Comparison of ENCODE assay signal across 8 cellular contexts in genomic region chr17:45171338-45172231, GRCh38. TPM values are rescaled to one million over a fixed set of nuclear protein-coding genes. Genes with fewer than 3 reads are reported as not detected.
DNase-seq lines count a peak whose midpoint lies in the region; ATAC-seq and TF ChIP-seq lines count a peak whose summit lies in the region.

No MANE protein-coding gene starts in this region.

- CTCF ChIA-PET in PC-3 (lab: Charles Lee) (interaction anchor here (0.5 to 3.3 kb wide), 6 partner anchors 10 to 107 kb away, joined by 3 to 57 read pairs (median 8); partner anchors contain the start of genes ACBD4, HEXIM1 and HEXIM2), GM10248 (lab: Yijun Ruan, JAX) (interaction anchor here (0.9 to 5.8 kb wide), 4 partner anchors 10 to 36 kb away, joined by 3 to 41 read pairs (median 24); partner anchors contain the start of genes ACBD4 and HEXIM2)
- CTCF ChIA-PET in naive thymus-derived CD4-positive, alpha-beta T cell (lab: Charles Lee), result interaction anchor here (0.9 to 3.1 kb wide), 4 partner anchors 10 to 36 kb away, joined by 3 to 20 read pairs (median 15); partner anchors contain the start of genes ACBD4 and HEXIM2

- H3K9me2 ChIP-seq in PC-3 (replicated peaks; ENCODE audit: low read length), result no peaks in the 10 kb centered on the region

- peak overlapping the region; percentile 28 for H3K4me3 Mint-ChIP-seq in endodermal cell
- peak overlapping the region in 8 of 10 donors; percentile 47 to 95 (median 80) for H3K4me3 Mint-ChIP-seq in naive thymus-derived CD4-positive, alpha-beta T cell

- no peaks in the 10 kb centered on the region for H3K27me3 Mint-ChIP-seq in endodermal cell (ENCODE audit: insufficient read depth)
- no peaks in the 10 kb centered on the region for H3K27me3 Mint-ChIP-seq in naive thymus-derived CD4-positive, alpha-beta T cell

- H3F3A ChIP-seq in PC-3 (ENCODE audit: low read length, unreplicated experiment), result peaks cover 25% of the 10 kb centered on the region

- in situ Hi-C loops in GM13977 (cut with MboI; ENCODE audit: low pct_unique_long_range_greater_than_20kb, low sequenced_read_pairs, unreplicated experiment), result no loop called here

- 44 to 49% methylated on average over 7 to 20 of the region's 20 CpGs for WGBS in endodermal cell (ENCODE audit: insufficient coverage in 1 of 2, insufficient read length in 1 of 2), 2 experiments

- peak overlapping the region; percentile 94 for H3K27ac Mint-ChIP-seq in endodermal cell
- peak overlapping the region; percentile 15 to 97 (median 89) for H3K27ac Mint-ChIP-seq in naive thymus-derived CD4-positive, alpha-beta T cell

- no peak for TF ChIP-seq CTCF in PC-3 (conservative IDR thresholded peaks at IDR 0.05; ENCODE audit: low read depth, low read length)
- peak; percentile 17 for TF ChIP-seq CTCF in endodermal cell (conservative IDR thresholded peaks at IDR 0.05)
- TF ChIP-seq CTCF in GM13977 (IDR thresholded peaks at IDR 0.05; ENCODE audit: extremely low read depth, insufficient read depth, missing control alignments), result no peak
- no peak for TF ChIP-seq CTCF in GM10248 (IDR thresholded peaks at IDR 0.05; ENCODE audit: control extremely low read depth, extremely low read depth, low read depth, missing control alignments)

- no peaks in the 10 kb centered on the region for H4K20me1 ChIP-seq in PC-3 (ENCODE audit: low read length)

- peak; percentile 45 for ATAC-seq in PC-3
- no peak for ATAC-seq in naive thymus-derived CD4-positive, alpha-beta T cell

- intact Hi-C loops in PC-3 (cut with micrococcal nuclease), result loop anchor here (1.0 kb wide), 3 partner anchors 10 to 24 kb away; partner anchors contain the start of gene HEXIM2
- intact Hi-C loops in naive thymus-derived CD4-positive, alpha-beta T cell (cut with micrococcal nuclease), result loop anchor here (1.0 to 2.0 kb wide), 4 partner anchors 10 to 51 kb away; partner anchors contain the start of gene HEXIM2 (in 2 of the 2)

- H3K4me1 ChIP-seq in PC-3 (ENCODE audit: insufficient read depth, low read length), result peaks cover 57% of the 10 kb centered on the region
- peaks cover 26% of the 10 kb centered on the region for H3K4me1 ChIP-seq in endodermal cell (ENCODE audit: control insufficient read depth, insufficient read depth, low read length)
- H3K4me1 ChIP-seq in naive thymus-derived CD4-positive, alpha-beta T cell (ENCODE audit: control insufficient read depth in 2 of 2, insufficient read depth in 2 of 2, low read length in 2 of 2), result peaks cover 7 to 14% of the 10 kb centered on the region in 2 donors

- peak overlapping the region; percentile 72 for H2AFZ ChIP-seq in PC-3 (ENCODE audit: low read length)

- BruUV-seq in PC-3 (replicated peaks; lab: Mats Ljungman, UMichigan), result no TSS peak

- no peaks in the 10 kb centered on the region for H3K9me3 ChIP-seq in PC-3 (ENCODE audit: low read length)
- H3K9me3 ChIP-seq in endodermal cell (ENCODE audit: control insufficient read depth, low read length), result no peaks in the 10 kb centered on the region
- no peaks in the 10 kb centered on the region for H3K9me3 ChIP-seq in naive thymus-derived CD4-positive, alpha-beta T cell (ENCODE audit: control insufficient read depth in 2 of 3, low read length in 3 of 3)

- 0 out of 2 replicates have a peak, but pooled peaks cover 6% of the 10 kb centered on the region for H3K36me3 ChIP-seq in PC-3 (ENCODE audit: low read depth, low read length)
- peaks cover 6% of the 10 kb centered on the region for H3K36me3 ChIP-seq in endodermal cell (ENCODE audit: control insufficient read depth, insufficient read depth, low read length)
- H3K36me3 ChIP-seq in naive thymus-derived CD4-positive, alpha-beta T cell (ENCODE audit: control insufficient read depth in 2 of 3, insufficient read depth in 3 of 3, low read length in 3 of 3), result no peaks in the 10 kb centered on the region

- POLR2A ChIA-PET in PC-3 (lab: Charles Lee; ENCODE audit: unreplicated experiment) (interaction anchor here (0.5 to 1.8 kb wide), 6 partner anchors 10 to 77 kb away, joined by 3 to 14 read pairs (median 8); partner anchors contain the start of genes HEXIM1 and HEXIM2), GM10248 (lab: Yijun Ruan, JAX) (interaction anchor here (1.0 to 2.9 kb wide), 2 partner anchors 13 to 22 kb away, joined by 3 to 23 read pairs; partner anchors contain the start of gene HEXIM1)
- POLR2A ChIA-PET in naive thymus-derived CD4-positive, alpha-beta T cell (lab: Charles Lee), result interaction anchor here (1.1 to 3.7 kb wide), 8 partner anchors 9 to 54 kb away, joined by 4 to 73 read pairs (median 8); partner anchors contain the start of genes ACBD4, HEXIM1 and HEXIM2

- peak overlapping the region; percentile 74 for H3K9ac ChIP-seq in PC-3 (ENCODE audit: low read length)
- H3K9ac ChIP-seq in endodermal cell (ENCODE audit: extremely low read depth, low read length, poor library complexity, severe bottlenecking), result peak overlapping the region; percentile 38

- H3K27me3 ChIP-seq in PC-3 (ENCODE audit: low read length) (no peaks in the 10 kb centered on the region), endodermal cell (ENCODE audit: control insufficient read depth, insufficient read depth, low read length, poor library complexity, severe bottlenecking) (no peaks in the 10 kb centered on the region)
- H3K27me3 ChIP-seq in naive thymus-derived CD4-positive, alpha-beta T cell (ENCODE audit: control insufficient read depth in 2 of 2, insufficient read depth in 2 of 2, low read length in 2 of 2), result no peaks in the 10 kb centered on the region

- peaks cover 4% of the 10 kb centered on the region for H3K36me3 Mint-ChIP-seq in endodermal cell (ENCODE audit: low read depth)
- H3K36me3 Mint-ChIP-seq in naive thymus-derived CD4-positive, alpha-beta T cell, result no peaks in the 10 kb centered on the region

- H3K4me1 Mint-ChIP-seq in endodermal cell, result peaks cover 37% of the 10 kb centered on the region
- peaks cover 8 to 31% (median 24%) of the 10 kb centered on the region in 7 donors for H3K4me1 Mint-ChIP-seq in naive thymus-derived CD4-positive, alpha-beta T cell

- H3K9me3 Mint-ChIP-seq in endodermal cell, result no peaks in the 10 kb centered on the region
- no peaks in the 10 kb centered on the region for H3K9me3 Mint-ChIP-seq in naive thymus-derived CD4-positive, alpha-beta T cell

- peak overlapping the region; percentile 79 for H3K4me2 ChIP-seq in PC-3 (ENCODE audit: low read length)

- H3K4me3 ChIP-seq in PC-3 (ENCODE audit: low read length), result peak overlapping the region; percentile 24; the same call in 1 of the 2 replicates
- H3K4me3 ChIP-seq in endodermal cell (ENCODE audit: low read length), result no peak overlapping the region
- H3K4me3 ChIP-seq in naive thymus-derived CD4-positive, alpha-beta T cell (ENCODE audit: low read length), result no peak overlapping the region

- DNase-seq in EL (peak; percentile 82), PC-3 (peak; percentile 93), endodermal cell (peak; percentile 90), GM13977 (ENCODE audit: low spot score) (no peak), NCI-H1105 (lab: John Stamatoyannopoulos, UW) (no peak), GM10248 (ENCODE audit: extremely low spot score) (no peak)
- no peak for DNase-seq in naive thymus-derived CD4-positive, alpha-beta T cell
- DNase-seq in activated CD4-positive, CD25-positive, alpha-beta regulatory T cell (lab: John Stamatoyannopoulos, UW), result no peak

- H3K27ac ChIP-seq in PC-3 (ENCODE audit: low read length) (peak overlapping the region; percentile 95), endodermal cell (ENCODE audit: low read depth, low read length) (peak overlapping the region; percentile 72)
- H3K27ac ChIP-seq in naive thymus-derived CD4-positive, alpha-beta T cell (ENCODE audit: low read depth, low read length), result peak overlapping the region; percentile 63

- no peaks in the 10 kb centered on the region for H3K79me2 ChIP-seq in PC-3 (ENCODE audit: low read length)

RNA-seq across cellular contexts. Expression of gene HEXIM2, which starts 9.9 kb away (rescaled TPM):
- 19.9 and 30.5 TPM in 2 replicates for total RNA-seq in PC-3 (2014; rRNA removed)
- 10 to 100 TPM; 12.9 to 13.1 TPM for total RNA-seq in endodermal cell
- 8.6 TPM for polyA plus RNA-seq in endodermal cell (2013, experiment 1 of 2)
- 7.7 TPM for polyA plus RNA-seq in endodermal cell (2013, experiment 2 of 2)
- 1 to 10 TPM; 2.2 to 8.2 (median 3.4) TPM for total RNA-seq in naive thymus-derived CD4-positive, alpha-beta T cell
- polyA plus RNA-seq in naive thymus-derived CD4-positive, alpha-beta T cell, result 1 to 10 TPM; 2.4 to 3.2 TPM

RNA-seq across cellular contexts. Expression of gene HEXIM1, which starts 23.3 kb away (rescaled TPM):
- total RNA-seq in PC-3 (2014; rRNA removed) (47.3 and 59.0 TPM in 2 replicates), endodermal cell (10 to 100 TPM; 37.0 to 39.2 TPM)
- polyA plus RNA-seq in endodermal cell (2013, experiment 1 of 2), result 20.1 TPM
- polyA plus RNA-seq in endodermal cell (2013, experiment 2 of 2), result 19.4 TPM
- 10 to 100 TPM; 28.5 to 41.3 (median 37.6) TPM for total RNA-seq in naive thymus-derived CD4-positive, alpha-beta T cell
- 1 to 10 TPM; 5.1 to 6.1 TPM for polyA plus RNA-seq in naive thymus-derived CD4-positive, alpha-beta T cell

RNA-seq across cellular contexts. Expression of gene ACBD4, which starts 36.1 kb away (rescaled TPM):
- total RNA-seq in PC-3 (2014; rRNA removed), result 12.9 and 17.3 TPM in 2 replicates
- 10 to 100 TPM; 17.4 to 19.5 TPM for total RNA-seq in endodermal cell
- polyA plus RNA-seq in endodermal cell (2013, experiment 1 of 2), result 6.8 TPM
- polyA plus RNA-seq in endodermal cell (2013, experiment 2 of 2), result 6.0 TPM
- 10 to 100 TPM; 17.9 to 59.5 (median 31.3) TPM for total RNA-seq in naive thymus-derived CD4-positive, alpha-beta T cell
- 10 to 100 TPM; 12.3 to 13.9 TPM for polyA plus RNA-seq in naive thymus-derived CD4-positive, alpha-beta T cell

RNA-seq across cellular contexts. Expression of gene PLCD3, which starts 39.3 kb away (rescaled TPM):
- total RNA-seq in PC-3 (2014; rRNA removed), result 35.1 and 55.3 TPM in 2 replicates
- total RNA-seq in endodermal cell, result 10 to 100 TPM; 34.8 to 42.9 TPM
- 16.1 TPM for polyA plus RNA-seq in endodermal cell (2013, experiment 1 of 2)
- 20.9 TPM for polyA plus RNA-seq in endodermal cell (2013, experiment 2 of 2)
- 1 to 10 TPM; 2.0 to 5.1 (median 3.2) TPM for total RNA-seq in naive thymus-derived CD4-positive, alpha-beta T cell
- under 1 TPM in 1 of 2 donors, not detected in 1; 0.21 TPM for polyA plus RNA-seq in naive thymus-derived CD4-positive, alpha-beta T cell

RNA-seq across cellular contexts. Expression of gene FMNL1, which starts 50.1 kb away (rescaled TPM):
- 8.2 and 14.2 TPM in 2 replicates for total RNA-seq in PC-3 (2014; rRNA removed)
- 1 to 10 TPM; 3.5 to 4.5 TPM for total RNA-seq in endodermal cell
- polyA plus RNA-seq in endodermal cell (2013, experiment 1 of 2), result 1.9 TPM
- polyA plus RNA-seq in endodermal cell (2013, experiment 2 of 2), result 1.7 TPM
- total RNA-seq in naive thymus-derived CD4-positive, alpha-beta T cell, result 100 to 1,000 TPM; 324 to 595 (median 396) TPM
- polyA plus RNA-seq in naive thymus-derived CD4-positive, alpha-beta T cell, result 10 to 100 TPM; 19.0 to 36.4 TPM

Comparison
In these comparisons a context has a peak if more than half of its experiments do, and no peak if none do; other contexts are left out.
1. DNase-seq: peak in EL (single experiment), PC-3 (single experiment) and endodermal cell (single experiment); none in naive thymus-derived CD4-positive, alpha-beta T cell (0 of 9), GM13977 (single experiment), NCI-H1105 (single experiment), GM10248 (single experiment) and activated CD4-positive, CD25-positive, alpha-beta regulatory T cell (0 of 4).
2. Peak in every context shown above with its lines, with median percentiles within 50 percentile points of each other: H3K27ac ChIP-seq.